ENCODE assay signal across 8 cellular contexts in genomic region chr11:108008656-108009496, GRCh38. TPM values are rescaled to one million over a fixed set of nuclear protein-coding genes. Genes with fewer than 3 reads are reported as not detected.
DNase-seq lines count a peak whose midpoint lies in the region; ATAC-seq and TF ChIP-seq lines count a peak whose summit lies in the region.

Gene CUL5 (plus strand): TSS chr11:108008898. CDS start chr11:108009349, 451 bp downstream.

- WGBS in upper lobe of left lung, 2 donors, result 0 to 1% methylated on average over 8 to 53 of the region's 72 CpGs

- H3K36me3 ChIP-seq in adipocyte (ENCODE audit: control insufficient read depth, insufficient read depth, low read length, severe bottlenecking), result no peaks in the 10 kb centered on the region
- H3K36me3 ChIP-seq in upper lobe of left lung, result no peaks in the 10 kb centered on the region

- peak within 1 kb of the TSS; percentile 100 for H3K9ac ChIP-seq in adipocyte (ENCODE audit: low read length)

- peak in 2 of 4 donors; percentile 74 to 89 for TF ChIP-seq POLR2A in upper lobe of left lung (IDR thresholded peaks at IDR 0.05)

- H3K27ac ChIP-seq in upper lobe of left lung, result peak within 1 kb of the TSS; percentile 94 to 98 (median 96)

- peak; percentile 81 for DNase-seq in NCI-H128 (lab: John Stamatoyannopoulos, UW; ENCODE audit: unreplicated experiment)
- peak; percentile 85 for DNase-seq in SW480 (ENCODE audit: low spot score)
- DNase-seq in adipocyte (ENCODE audit: low read depth), result peak; percentile 97
- peak; percentile 96 for DNase-seq in cardiac septum (ENCODE audit: low spot score)
- peak; percentile 85 to 98 (median 90) for DNase-seq in posterior cingulate gyrus
- peak; percentile 93 to 99 for DNase-seq in upper lobe of left lung

- intact Hi-C loops in cardiac septum (cut with DNase I) (loop anchor here (5.0 to 10.0 kb wide), 2 partner anchors 113 to 216 kb away; partner anchors contain the start of genes ACAT1, ATM and NPAT), posterior cingulate gyrus (cut with DNase I) (loop anchor here (2.0 to 10.0 kb wide), 3 partner anchors 80 to 646 kb away; partner anchors contain the start of genes ACAT1 and RAB39A)

- H3K27me3 ChIP-seq in adipocyte (replicated peaks; ENCODE audit: control insufficient read depth, insufficient read depth, low read length) (no peaks in the 10 kb centered on the region), upper lobe of left lung (no peaks in the 10 kb centered on the region)

- H3K9me3 ChIP-seq in adipocyte (ENCODE audit: control insufficient read depth, low read length), result no peaks in the 10 kb centered on the region
- no peaks in the 10 kb centered on the region for H3K9me3 ChIP-seq in upper lobe of left lung

- H3K4me1 ChIP-seq in adipocyte (ENCODE audit: control insufficient read depth, insufficient read depth, low read length), result peaks cover 30% of the 10 kb centered on the region
- peaks cover 39 to 48% (median 41%) of the 10 kb centered on the region in 4 donors for H3K4me1 ChIP-seq in upper lobe of left lung

- TF ChIP-seq CTCF in GM12874 (IDR thresholded peaks at IDR 0.05; ENCODE audit: insufficient read depth, low read depth, low read length) (peak; percentile 92), upper lobe of left lung (IDR thresholded peaks at IDR 0.05) (peak; percentile 87 to 97 (median 94))

- peak within 1 kb of the TSS; percentile 100 for H3K4me3 ChIP-seq in adipocyte (ENCODE audit: low read length)
- H3K4me3 ChIP-seq in upper lobe of left lung, result peak within 1 kb of the TSS; percentile 43 to 98 (median 85)

- peak in 1 of 4 donors; percentile 41 for TF ChIP-seq EP300 in upper lobe of left lung (IDR thresholded peaks at IDR 0.05)

- ATAC-seq in HG02759 (IDR thresholded peaks at IDR 0.05; ENCODE audit: unreplicated experiment) (peak; percentile 88), upper lobe of left lung (ENCODE audit: low FRiP score in 2 of 2) (peak; percentile 98)

RNA-seq across cellular contexts. Expression of gene CUL5, which starts in this region (rescaled TPM):
- total RNA-seq in cardiac septum, result 37.5 TPM
- total RNA-seq in upper lobe of left lung, result 10 to 100 TPM; 12.5 to 35.5 (median 24.1) TPM

Comparison
In these comparisons a context has a peak if more than half of its experiments do, and no peak if none do; other contexts are left out.
1. Peak in every context shown above with its lines: DNase-seq, ATAC-seq, H3K4me3 ChIP-seq and H3K27ac ChIP-seq.